Comparison of ENCODE assay signal across 8 cellular contexts in the genomic region with DNA sequence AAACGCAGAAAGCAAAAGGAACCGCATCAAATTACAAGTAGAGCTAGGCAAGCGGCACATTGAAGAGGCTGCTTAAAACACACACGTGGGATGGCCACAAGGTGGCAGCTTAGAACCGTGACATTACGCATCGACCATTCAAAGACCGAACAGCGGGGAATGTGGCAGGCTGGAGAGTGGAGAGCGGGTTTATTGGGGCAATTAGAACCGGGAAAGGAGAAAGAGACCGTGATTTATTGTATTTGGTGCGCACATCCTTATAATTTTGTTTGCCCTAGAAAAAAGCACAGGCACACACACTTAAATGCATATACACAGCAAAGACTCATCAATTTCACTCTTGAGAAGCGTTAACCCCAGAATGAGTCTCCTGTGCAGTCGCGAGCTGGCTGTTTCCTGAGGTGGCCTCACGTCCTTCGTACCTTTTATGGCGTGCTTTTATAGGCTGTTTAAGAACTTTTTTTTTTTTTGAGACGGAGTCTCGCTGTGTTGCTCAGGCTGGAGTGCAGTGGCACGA. TPM values are rescaled to one million over a fixed set of nuclear protein-coding genes. Genes with fewer than 3 reads are reported as not detected.
DNase-seq lines count a peak whose midpoint lies in the region; ATAC-seq and TF ChIP-seq lines count a peak whose summit lies in the region.

No MANE protein-coding gene starts in this region.

- H3K36me3 ChIP-seq in SK-N-MC (ENCODE audit: insufficient read depth, low read length) (no peaks in the 10 kb centered on the region), upper lobe of left lung (no peaks in the 10 kb centered on the region)

- H3K9me3 ChIP-seq in SK-N-MC (ENCODE audit: low read depth, low read length), result no peaks in the 10 kb centered on the region
- no peaks in the 10 kb centered on the region for H3K9me3 ChIP-seq in upper lobe of left lung

- H3K4me3 ChIP-seq in GM12865 (ENCODE audit: low read depth, low read length), result no peak overlapping the region
- H3K4me3 ChIP-seq in NB4 (ENCODE audit: low read depth, low read length), result no peak overlapping the region
- H3K4me3 ChIP-seq in SK-N-MC, result peak overlapping the region; percentile 70
- H3K4me3 ChIP-seq in upper lobe of left lung, result peak overlapping the region in 3 of 4 donors; percentile 11 to 39 (median 28)

- H3K9ac ChIP-seq in SK-N-MC (ENCODE audit: insufficient read length), result no peak overlapping the region

- TF ChIP-seq CTCF in GM12865 (IDR thresholded peaks at IDR 0.05; ENCODE audit: insufficient read depth, low read depth, low read length, missing control alignments) (peak; percentile 79), NB4 (IDR thresholded peaks at IDR 0.05; ENCODE audit: low read depth, low read length) (peak; percentile 78), upper lobe of left lung (IDR thresholded peaks at IDR 0.05) (peak; percentile 71 to 90 (median 81))

- H3K36me3 Mint-ChIP-seq in activated naive CD4-positive, alpha-beta T cell treated with anti-CD3 and anti-CD28 coated beads, Interleukin-2, amount 50 U/mL, for 24 hours, result no peaks in the 10 kb centered on the region

- 3 to 10% methylated on average over 22 of the region's 22 CpGs for WGBS in upper lobe of left lung, 2 donors

- ATAC-seq in HG02623 (IDR thresholded peaks at IDR 0.05; ENCODE audit: unreplicated experiment), result peak; percentile 94
- ATAC-seq in upper lobe of left lung (ENCODE audit: low FRiP score in 2 of 2), result peak; percentile 91 to 97

- H3K27me3 ChIP-seq in upper lobe of left lung, result no peaks in the 10 kb centered on the region

- intact Hi-C loops in posterior cingulate gyrus (cut with DNase I), result loop anchor here (2.0 to 5.0 kb wide), 2 partner anchors 114 to 395 kb away; no protein-coding TSS in a partner anchor

- peaks cover 2% of the 10 kb centered on the region for H3K27me3 Mint-ChIP-seq in activated naive CD4-positive, alpha-beta T cell treated with anti-CD3 and anti-CD28 coated beads, Interleukin-2, amount 50 U/mL, for 24 hours

- DNase-seq in GM12865 (ENCODE audit: low read depth), result peak; percentile 85
- peak; percentile 83 for DNase-seq in NB4 (ENCODE audit: low read depth)
- peak; percentile 76 for DNase-seq in SK-N-MC (ENCODE audit: low read depth, low spot score)
- DNase-seq in glomerular visceral epithelial cell (ENCODE audit: extremely low spot score), result peak; percentile 81
- peak; percentile 60 to 96 (median 82) for DNase-seq in posterior cingulate gyrus
- DNase-seq in upper lobe of left lung, result peak in 1 of 2 donors; percentile 82

- peaks cover 5% of the 10 kb centered on the region for H3K4me1 Mint-ChIP-seq in activated naive CD4-positive, alpha-beta T cell treated with anti-CD3 and anti-CD28 coated beads, Interleukin-2, amount 50 U/mL, for 24 hours

- H3K27ac ChIP-seq in SK-N-MC, result no peak overlapping the region
- H3K27ac ChIP-seq in upper lobe of left lung, result no peak overlapping the region

- peaks cover 3 to 11% (median 8%) of the 10 kb centered on the region in 4 donors for H3K4me1 ChIP-seq in upper lobe of left lung

- H3K4me3 Mint-ChIP-seq in activated naive CD4-positive, alpha-beta T cell treated with anti-CD3 and anti-CD28 coated beads, Interleukin-2, amount 50 U/mL, for 24 hours, result peak overlapping the region; percentile 70

- no peak overlapping the region for H3K27ac Mint-ChIP-seq in activated naive CD4-positive, alpha-beta T cell treated with anti-CD3 and anti-CD28 coated beads, Interleukin-2, amount 50 U/mL, for 24 hours

- TF ChIP-seq EP300 in upper lobe of left lung (IDR thresholded peaks at IDR 0.05), result no peak

- no peaks in the 10 kb centered on the region for H3K9me3 Mint-ChIP-seq in activated naive CD4-positive, alpha-beta T cell treated with anti-CD3 and anti-CD28 coated beads, Interleukin-2, amount 50 U/mL, for 24 hours

- TF ChIP-seq POLR2A in NB4 (IDR thresholded peaks at IDR 0.05; ENCODE audit: extremely low read depth, insufficient read length), result no peak
- no peak for TF ChIP-seq POLR2A in upper lobe of left lung (IDR thresholded peaks at IDR 0.05)

RNA-seq across cellular contexts. Expression of gene MEP1B, which starts 31.7 kb away (rescaled TPM):
- not detected for total RNA-seq in upper lobe of left lung

Comparison
In these comparisons a context has a peak if more than half of its experiments do, and no peak if none do; other contexts are left out.
1. H3K4me3 ChIP-seq: peak in SK-N-MC (single experiment) and upper lobe of left lung (3 of 4); none in GM12865 (single experiment) and NB4 (single experiment).
2. Peak in every context shown above with its lines, with median percentiles within 50 percentile points of each other: CTCF ChIP-seq.